Comparison of ENCODE assay signal across 13 cellular contexts in the genomic region with DNA sequence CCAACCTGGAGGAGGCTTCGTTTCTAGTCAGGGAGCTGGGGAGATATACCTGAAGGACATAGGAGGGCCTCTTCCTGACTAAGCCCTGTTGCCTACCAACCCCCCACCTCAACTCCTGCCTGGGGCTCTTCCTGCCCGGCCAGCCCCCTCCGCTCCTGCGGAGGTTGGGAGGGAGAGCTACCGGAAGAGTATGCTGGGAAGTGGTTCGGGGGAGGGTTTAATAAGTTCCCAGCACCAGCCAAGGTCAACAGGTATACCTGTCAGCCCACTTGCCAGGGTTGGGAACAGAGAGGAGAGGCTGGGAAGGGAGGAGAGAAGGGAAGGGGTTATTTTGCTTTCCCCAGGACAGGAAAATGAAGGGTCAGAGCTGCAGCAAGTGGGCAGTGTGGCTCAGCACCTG. TPM values are rescaled to one million over a fixed set of nuclear protein-coding genes. Genes with fewer than 3 reads are reported as not detected.
DNase-seq lines count a peak whose midpoint lies in the region; ATAC-seq, FAIRE-seq and TF ChIP-seq lines count a peak whose summit lies in the region.
"Had no signal": no experiment of that assay in that cellular context is flagged by ENCODE, and none has a peak within 500 bp of the region (broad histone marks: within the 10 kb centered on the region; RNA-seq: fewer than 3 reads in every experiment).

No MANE protein-coding gene starts in this region.

- H3K27me3 Mint-ChIP-seq in activated CD8-positive, alpha-beta T cell treated with anti-CD3 and anti-CD28 coated beads, Interleukin-2, amount 10 ng/mL, durations not matched to agents 7 days and 5 days (ENCODE audit: low read depth): peaks cover 36% of the 10 kb centered on the region
- peaks cover 15% of the 10 kb centered on the region for H3K27me3 Mint-ChIP-seq in activated CD8-positive, alpha-beta T cell treated with anti-CD3 and anti-CD28 coated beads for 36 hours

- H2AFZ ChIP-seq in K562 (ENCODE audit: low read depth, low read length): 0 out of 2 replicates have a peak overlapping the region, but pooled peaks have one; percentile 12
- H2AFZ ChIP-seq: hepatocyte had no signal

- H3K4me1 Mint-ChIP-seq in activated CD8-positive, alpha-beta T cell treated with anti-CD3 and anti-CD28 coated beads, Interleukin-2, amount 10 ng/mL, durations not matched to agents 7 days and 5 days (ENCODE audit: low read depth): peaks cover 36% of the 10 kb centered on the region
- H3K4me1 Mint-ChIP-seq in activated CD8-positive, alpha-beta T cell treated with anti-CD3 and anti-CD28 coated beads for 36 hours (ENCODE audit: low read depth): peaks cover 12% of the 10 kb centered on the region

- H3K27me3 ChIP-seq in K562 (ENCODE audit: control insufficient read depth in 2 of 2, insufficient read depth in 2 of 2, low read length in 2 of 2) (no peaks in the 10 kb centered on the region), left lung (peaks cover 16 to 43% of the 10 kb centered on the region in 2 donors)

- no peaks in the 10 kb centered on the region for H4K20me1 ChIP-seq in K562 (replicated peaks; ENCODE audit: control insufficient read depth, insufficient read depth, low read length)

- no peak for ATAC-seq in activated CD8-positive, alpha-beta T cell treated with anti-CD3 and anti-CD28 coated beads, Interleukin-2, amount 10 ng/mL, durations not matched to agents 7 days and 5 days
- no peak for ATAC-seq in activated CD8-positive, alpha-beta T cell treated with anti-CD3 and anti-CD28 coated beads for 36 hours
- ATAC-seq in K562: no peak
- ATAC-seq in left lung: peak; percentile 67
- no peak for ATAC-seq in HG02973 (IDR thresholded peaks at IDR 0.05; ENCODE audit: unreplicated experiment)
- no peak for ATAC-seq in HG02852 (IDR thresholded peaks at IDR 0.05; ENCODE audit: unreplicated experiment)

- no peak for TF ChIP-seq CTCF in activated CD8-positive, alpha-beta T cell treated with anti-CD3 and anti-CD28 coated beads for 36 hours (IDR thresholded peaks at IDR 0.05)
- TF ChIP-seq CTCF in K562 (IDR thresholded peaks at IDR 0.05 in 2 of 3, conservative IDR thresholded peaks at IDR 0.05 in 1 of 3; ENCODE audit: insufficient read depth in 2 of 3, low read depth in 1 of 3, low read length in 3 of 3): no peak
- TF ChIP-seq CTCF in left lung (IDR thresholded peaks at IDR 0.05): no peak

- H3K9me1 ChIP-seq in K562 (ENCODE audit: control insufficient read depth, insufficient read depth, low read length): no peaks in the 10 kb centered on the region

- H3K36me3 ChIP-seq in K562 (ENCODE audit: control insufficient read depth, insufficient read depth, low read length) (no peaks in the 10 kb centered on the region), left lung (no peaks in the 10 kb centered on the region), urinary bladder (ENCODE audit: insufficient read depth) (no peaks in the 10 kb centered on the region)
- H3K36me3 ChIP-seq: tibial artery had no signal

- H3K36me3 Mint-ChIP-seq in activated CD8-positive, alpha-beta T cell treated with anti-CD3 and anti-CD28 coated beads, Interleukin-2, amount 10 ng/mL, durations not matched to agents 7 days and 5 days (ENCODE audit: low read depth): no peaks in the 10 kb centered on the region
- H3K36me3 Mint-ChIP-seq in activated CD8-positive, alpha-beta T cell treated with anti-CD3 and anti-CD28 coated beads for 36 hours (ENCODE audit: low read depth): no peaks in the 10 kb centered on the region

- TF ChIP-seq RAD21 in K562 (CRISPR knock-in tag; conservative IDR thresholded peaks at IDR 0.05 in 1 of 2, IDR thresholded peaks at IDR 0.05 in 1 of 2): no peak

- CTCF ChIA-PET in activated CD8-positive, alpha-beta T cell treated with anti-CD3 and anti-CD28 coated beads, Interleukin-2, amount 10 ng/mL, durations not matched to agents 7 days and 5 days (lab: Charles Lee): interaction anchor here (0.9 to 6.5 kb wide), 7 partner anchors 9 to 123 kb away, joined by 3 to 189 read pairs (median 4); a partner anchor contains a TSS
- CTCF ChIA-PET in activated CD8-positive, alpha-beta T cell treated with anti-CD3 and anti-CD28 coated beads for 36 hours (lab: Charles Lee): interaction anchor here (0.9 to 9.3 kb wide), 7 partner anchors 9 to 99 kb away, joined by 3 to 224 read pairs (median 5); a partner anchor contains a TSS
- CTCF ChIA-PET in K562 (lab: Yijun Ruan, JAX; ENCODE audit: low intra/inter-chr PET ratio): no interaction called here

- no peak overlapping the region for H3K4me3 Mint-ChIP-seq in activated CD8-positive, alpha-beta T cell treated with anti-CD3 and anti-CD28 coated beads, Interleukin-2, amount 10 ng/mL, durations not matched to agents 7 days and 5 days
- no peak overlapping the region for H3K4me3 Mint-ChIP-seq in activated CD8-positive, alpha-beta T cell treated with anti-CD3 and anti-CD28 coated beads for 36 hours

- no TSS peak for BruUV-seq in K562 (replicated peaks; lab: Mats Ljungman, UMichigan)

- H3K4me3 ChIP-seq in K562 (no peak overlapping the region), left lung (no peak overlapping the region), urinary bladder (ENCODE audit: low read depth, low read length) (no peak overlapping the region)
- H3K4me3 ChIP-seq: hepatocyte, tibial artery had no signal

- H3K4me2 ChIP-seq in K562 (ENCODE audit: insufficient read depth, low read length): no peak overlapping the region
- H3K4me2 ChIP-seq: hepatocyte, SK-N-SH had no signal

- H3K79me2 ChIP-seq in K562 (ENCODE audit: control insufficient read depth, insufficient read depth, low read length): no peaks in the 10 kb centered on the region
- H3K79me2 ChIP-seq: hepatocyte had no signal

- FAIRE-seq in K562 (lab: Jason Lieb, UNC): peak; percentile 54

- H3K9me3 ChIP-seq in K562 (replicated peaks; ENCODE audit: control insufficient read depth, insufficient read depth, low read depth, low read length) (no peaks in the 10 kb centered on the region), left lung (no peaks in the 10 kb centered on the region)
- H3K9me3 ChIP-seq: SK-N-SH, tibial artery had no signal

- 12% methylated on average over 6 of the region's 6 CpGs for WGBS in K562 (ENCODE audit: insufficient coverage, low coverage, missing lambda C conversion rate)
- 30% methylated on average over 6 of the region's 6 CpGs for WGBS in urinary bladder

- TF ChIP-seq EP300 in K562 (IDR thresholded peaks at IDR 0.05; ENCODE audit: low read length): no peak

- no peak overlapping the region for H3K27ac ChIP-seq in K562 (ENCODE audit: extremely low read depth, low read depth, low read length)
- H3K27ac ChIP-seq in left lung: peak overlapping the region in 1 of 2 donors; percentile 7
- peak overlapping the region; percentile 70 for H3K27ac ChIP-seq in urinary bladder (ENCODE audit: low read depth)
- H3K27ac ChIP-seq: hepatocyte, tibial artery had no signal

- intact Hi-C loops in activated CD8-positive, alpha-beta T cell treated with anti-CD3 and anti-CD28 coated beads for 36 hours (cut with micrococcal nuclease): loop anchor here (10.0 kb wide), 1 partner anchor 233 kb away; a partner anchor contains a TSS
- intact Hi-C loops in K562 (cut with micrococcal nuclease) (no loop called here), left lung (cut with DNase I) (loop anchor here in 1 of 2 donors (10.0 kb wide), 1 partner anchor 103 kb away; a partner anchor contains a TSS)

- in situ Hi-C loops in K562 (cut with MboI): no loop called here

- DNase-seq in activated CD8-positive, alpha-beta T cell treated with anti-CD3 and anti-CD28 coated beads, Interleukin-2, amount 10 ng/mL, durations not matched to agents 7 days and 5 days: no peak
- no peak for DNase-seq in activated CD8-positive, alpha-beta T cell treated with anti-CD3 and anti-CD28 coated beads for 36 hours
- DNase-seq in K562 (ENCODE audit: extremely low read depth in 1 of 4, low spot score in 3 of 4) (no peak), left lung (peak in 1 of 2 donors; percentile 58), T-helper 9 cell (no peak)
- DNase-seq: activated CD4-positive, alpha-beta T cell treated with anti-CD3 and anti-CD28 coated beads for 4 hours; activated effector memory CD4-positive, alpha-beta T cell treated with Interleukin-2 at 50 U/mL for 16 hours; SK-N-SH; tibial artery had no signal

- POLR2A ChIA-PET in activated CD8-positive, alpha-beta T cell treated with anti-CD3 and anti-CD28 coated beads, Interleukin-2, amount 10 ng/mL, durations not matched to agents 7 days and 5 days (lab: Charles Lee): no interaction called here
- POLR2A ChIA-PET in activated CD8-positive, alpha-beta T cell treated with anti-CD3 and anti-CD28 coated beads for 36 hours (lab: Charles Lee): interaction anchor here (1.5 kb wide), 1 partner anchor 10 kb away, joined by 5 read pairs; no protein-coding TSS in a partner anchor
- POLR2A ChIA-PET in K562 (lab: Yijun Ruan, JAX): interaction anchor here (0.6 to 1.3 kb wide), 2 partner anchors 16 to 586 kb away, joined by 3 read pairs; no protein-coding TSS in a partner anchor

- H3K27ac Mint-ChIP-seq in activated CD8-positive, alpha-beta T cell treated with anti-CD3 and anti-CD28 coated beads, Interleukin-2, amount 10 ng/mL, durations not matched to agents 7 days and 5 days: peak overlapping the region; percentile 59
- H3K27ac Mint-ChIP-seq in activated CD8-positive, alpha-beta T cell treated with anti-CD3 and anti-CD28 coated beads for 36 hours: no peak overlapping the region

- H3K4me1 ChIP-seq in K562 (replicated peaks in 1 of 2; ENCODE audit: control insufficient read depth in 2 of 2, insufficient read depth in 2 of 2, low read length in 2 of 2) (peaks cover 13 to 47% of the 10 kb centered on the region in 2 experiments), left lung (peaks cover 6 to 59% of the 10 kb centered on the region in 2 donors), urinary bladder (ENCODE audit: insufficient read depth) (no peaks in the 10 kb centered on the region)

- TF ChIP-seq POLR2A in K562 (conservative IDR thresholded peaks at IDR 0.05): no peak

- H3K9me3 Mint-ChIP-seq in activated CD8-positive, alpha-beta T cell treated with anti-CD3 and anti-CD28 coated beads, Interleukin-2, amount 10 ng/mL, durations not matched to agents 7 days and 5 days (ENCODE audit: insufficient read depth): no peaks in the 10 kb centered on the region
- H3K9me3 Mint-ChIP-seq in activated CD8-positive, alpha-beta T cell treated with anti-CD3 and anti-CD28 coated beads for 36 hours: no peaks in the 10 kb centered on the region

- H3K9ac ChIP-seq in K562 (ENCODE audit: insufficient read depth in 1 of 2, low read depth in 2 of 2, low read length in 2 of 2): no peak overlapping the region
- H3K9ac ChIP-seq: SK-N-SH had no signal

RNA-seq across cellular contexts. Expression of a gene that starts 4.7 kb away (rescaled TPM):
- not detected for total RNA-seq in activated CD8-positive, alpha-beta T cell treated with anti-CD3 and anti-CD28 coated beads, Interleukin-2, amount 10 ng/mL, durations not matched to agents 7 days and 5 days
- total RNA-seq in activated CD8-positive, alpha-beta T cell treated with anti-CD3 and anti-CD28 coated beads for 36 hours: not detected
- not detected in 2 replicates for total RNA-seq in K562 (2011; cell fraction: chromatin; rRNA removed; ENCODE audit: low replicate concordance)
- not detected in 2 replicates for total RNA-seq in K562 (2011; cell fraction: nucleolus; rRNA removed)
- total RNA-seq in K562 (2011; cell fraction: nucleoplasm; rRNA removed): not detected in 2 replicates
- total RNA-seq in K562 (2014; rRNA removed) (not detected in 2 replicates), K562 (2014; rRNA removed; fragmentation: Illumina TruSeq; extraction: Trizol) (0.07 TPM in 1 of 2 replicates, not detected in the other), K562 (2015; rRNA removed; fragmentation: Illumina TruSeq; extraction: Trizol) (not detected in 2 replicates), K562 (2021) (0.18 TPM in 1 of 2 replicates, not detected in the other), left lung (10 to 100 TPM; 10.6 to 29.7 TPM), urinary bladder (5.1 TPM)
- polyA plus RNA-seq in K562 (2011; rRNA removed) (0.10 TPM in 1 of 2 replicates, not detected in the other), K562 (2014; fragmentation: Illumina TruSeq; extraction: Trizol) (0.10 TPM in 1 of 2 replicates, not detected in the other), K562 (2014; fragmentation: Nextera tagmentation; extraction: Ambion mirVana) (under 1 TPM in 1 of 2 experiments, not detected in 1; 0.07 TPM), K562 (2014; rRNA removed) (not detected in 2 replicates), urinary bladder (17.1 TPM)
- 0.15 TPM in 1 of 2 replicates, not detected in the other for polyA plus RNA-seq in K562 (2011; cell fraction: cytosol; rRNA removed)
- polyA plus RNA-seq in K562 (2011; cell fraction: nucleus; rRNA removed): 0.07 TPM in 1 of 2 replicates, not detected in the other
- 0.06 and 0.14 TPM in 2 replicates for polyA plus RNA-seq in K562 (2012)
- not detected in 2 replicates for polyA minus RNA-seq in K562 (2011; rRNA and poly(A)+ RNA removed)
- polyA minus RNA-seq in K562 (2011; cell fraction: cytosol; rRNA and poly(A)+ RNA removed): not detected in 2 replicates
- polyA minus RNA-seq in K562 (2011; cell fraction: nucleus; rRNA and poly(A)+ RNA removed): not detected in 2 replicates

RNA-seq across cellular contexts. Expression of a gene that starts 5.5 kb away (rescaled TPM):
- total RNA-seq in activated CD8-positive, alpha-beta T cell treated with anti-CD3 and anti-CD28 coated beads, Interleukin-2, amount 10 ng/mL, durations not matched to agents 7 days and 5 days: 10 to 100 TPM; 69.0 to 72.1 TPM
- total RNA-seq in activated CD8-positive, alpha-beta T cell treated with anti-CD3 and anti-CD28 coated beads for 36 hours: 10 to 100 TPM; 48.7 to 50.3 TPM
- total RNA-seq in K562 (2011; cell fraction: chromatin; rRNA removed; ENCODE audit: low replicate concordance): 89.9 and 212 TPM in 2 replicates
- total RNA-seq in K562 (2011; cell fraction: nucleolus; rRNA removed): 162 and 190 TPM in 2 replicates
- total RNA-seq in K562 (2011; cell fraction: nucleoplasm; rRNA removed): 132 TPM in 2 replicates
- 41.1 and 46.0 TPM in 2 replicates for total RNA-seq in K562 (2014; rRNA removed)
- total RNA-seq in K562 (2014; rRNA removed; fragmentation: Illumina TruSeq; extraction: Trizol): 18.6 and 22.0 TPM in 2 replicates
- total RNA-seq in K562 (2015; rRNA removed; fragmentation: Illumina TruSeq; extraction: Trizol): 31.6 and 32.1 TPM in 2 replicates
- 60.2 and 69.3 TPM in 2 replicates for total RNA-seq in K562 (2021)
- 64.4 and 64.9 TPM in 2 replicates for polyA plus RNA-seq in K562 (2011; rRNA removed)
- 45.8 and 114 TPM in 2 replicates for polyA plus RNA-seq in K562 (2011; cell fraction: cytosol; rRNA removed)
- 254 and 418 TPM in 2 replicates for polyA plus RNA-seq in K562 (2011; cell fraction: nucleus; rRNA removed)
- polyA plus RNA-seq in K562 (2012): 58.5 and 83.7 TPM in 2 replicates
- 51.1 and 62.4 TPM in 2 replicates for polyA plus RNA-seq in K562 (2014; fragmentation: Illumina TruSeq; extraction: Trizol)
- 1 to 10 TPM in 1 of 2 experiments, under 1 TPM in 1; 0.63 to 1.9 TPM for polyA plus RNA-seq in K562 (2014; fragmentation: Nextera tagmentation; extraction: Ambion mirVana)
- polyA plus RNA-seq in K562 (2014; rRNA removed): 79.9 and 87.0 TPM in 2 replicates
- polyA minus RNA-seq in K562 (2011; rRNA and poly(A)+ RNA removed): 27.4 and 54.1 TPM in 2 replicates
- 25.1 and 39.6 TPM in 2 replicates for polyA minus RNA-seq in K562 (2011; cell fraction: cytosol; rRNA and poly(A)+ RNA removed)
- polyA minus RNA-seq in K562 (2011; cell fraction: nucleus; rRNA and poly(A)+ RNA removed): 62.2 and 85.6 TPM in 2 replicates
- total RNA-seq in left lung: 10 to 100 TPM; 57.2 to 66.1 TPM
- total RNA-seq in urinary bladder: 18.2 TPM
- 69.4 TPM for polyA plus RNA-seq in urinary bladder

RNA-seq across cellular contexts. Expression of a gene that starts 23.7 kb away (rescaled TPM):
- not detected for total RNA-seq in activated CD8-positive, alpha-beta T cell treated with anti-CD3 and anti-CD28 coated beads, Interleukin-2, amount 10 ng/mL, durations not matched to agents 7 days and 5 days
- total RNA-seq in activated CD8-positive, alpha-beta T cell treated with anti-CD3 and anti-CD28 coated beads for 36 hours: not detected
- total RNA-seq in K562 (2011; cell fraction: chromatin; rRNA removed; ENCODE audit: low replicate concordance): not detected in 2 replicates
- total RNA-seq in K562 (2011; cell fraction: nucleolus; rRNA removed): not detected in 2 replicates
- total RNA-seq in K562 (2011; cell fraction: nucleoplasm; rRNA removed): not detected in 2 replicates
- total RNA-seq in K562 (2014; rRNA removed) (not detected in 2 replicates), K562 (2014; rRNA removed; fragmentation: Illumina TruSeq; extraction: Trizol) (not detected in 2 replicates), K562 (2015; rRNA removed; fragmentation: Illumina TruSeq; extraction: Trizol) (not detected in 2 replicates), K562 (2021) (not detected in 2 replicates), left lung (not detected), urinary bladder (not detected)
- polyA plus RNA-seq in K562 (2011; rRNA removed) (not detected in 2 replicates), K562 (2014; fragmentation: Illumina TruSeq; extraction: Trizol) (not detected in 2 replicates), K562 (2014; fragmentation: Nextera tagmentation; extraction: Ambion mirVana) (not detected), K562 (2014; rRNA removed) (not detected in 2 replicates), urinary bladder (not detected)
- polyA plus RNA-seq in K562 (2011; cell fraction: cytosol; rRNA removed): not detected in 2 replicates
- polyA plus RNA-seq in K562 (2011; cell fraction: nucleus; rRNA removed): not detected in 2 replicates
- polyA plus RNA-seq in K562 (2012): 0.01 TPM in 1 of 2 replicates, not detected in the other
- polyA minus RNA-seq in K562 (2011; rRNA and poly(A)+ RNA removed): not detected in 2 replicates
- not detected in 2 replicates for polyA minus RNA-seq in K562 (2011; cell fraction: cytosol; rRNA and poly(A)+ RNA removed)
- polyA minus RNA-seq in K562 (2011; cell fraction: nucleus; rRNA and poly(A)+ RNA removed): not detected in 2 replicates
- total RNA-seq: hepatocyte had no signal
- polyA plus RNA-seq: hepatocyte, SK-N-SH had no signal

RNA-seq across cellular contexts. Expression of a gene that starts 33.7 kb away (rescaled TPM):
- 1 to 10 TPM; 1.3 to 1.8 TPM for total RNA-seq in activated CD8-positive, alpha-beta T cell treated with anti-CD3 and anti-CD28 coated beads, Interleukin-2, amount 10 ng/mL, durations not matched to agents 7 days and 5 days
- 1 to 10 TPM in 1 of 2 experiments, under 1 TPM in 1; 0.95 to 1.3 TPM for total RNA-seq in activated CD8-positive, alpha-beta T cell treated with anti-CD3 and anti-CD28 coated beads for 36 hours
- 3.6 and 11.8 TPM in 2 replicates for total RNA-seq in K562 (2011; cell fraction: chromatin; rRNA removed; ENCODE audit: low replicate concordance)
- total RNA-seq in K562 (2011; cell fraction: nucleolus; rRNA removed): 6.8 and 7.2 TPM in 2 replicates
- 5.1 and 6.0 TPM in 2 replicates for total RNA-seq in K562 (2011; cell fraction: nucleoplasm; rRNA removed)
- 0.82 and 1.2 TPM in 2 replicates for total RNA-seq in K562 (2014; rRNA removed)
- 0.29 and 0.33 TPM in 2 replicates for total RNA-seq in K562 (2014; rRNA removed; fragmentation: Illumina TruSeq; extraction: Trizol)
- total RNA-seq in K562 (2015; rRNA removed; fragmentation: Illumina TruSeq; extraction: Trizol): 0.98 and 1.4 TPM in 2 replicates
- 1.1 and 1.4 TPM in 2 replicates for total RNA-seq in K562 (2021)
- 0.58 and 0.67 TPM in 2 replicates for polyA plus RNA-seq in K562 (2011; rRNA removed)
- 0.34 and 0.92 TPM in 2 replicates for polyA plus RNA-seq in K562 (2011; cell fraction: cytosol; rRNA removed)
- 3.7 and 7.7 TPM in 2 replicates for polyA plus RNA-seq in K562 (2011; cell fraction: nucleus; rRNA removed)
- 1.4 and 3.2 TPM in 2 replicates for polyA plus RNA-seq in K562 (2012)
- 0.65 and 0.73 TPM in 2 replicates for polyA plus RNA-seq in K562 (2014; fragmentation: Illumina TruSeq; extraction: Trizol)
- polyA plus RNA-seq in K562 (2014; fragmentation: Nextera tagmentation; extraction: Ambion mirVana): not detected
- 0.86 and 1.4 TPM in 2 replicates for polyA plus RNA-seq in K562 (2014; rRNA removed)
- 0.33 and 0.53 TPM in 2 replicates for polyA minus RNA-seq in K562 (2011; rRNA and poly(A)+ RNA removed)
- polyA minus RNA-seq in K562 (2011; cell fraction: cytosol; rRNA and poly(A)+ RNA removed): not detected in 2 replicates
- polyA minus RNA-seq in K562 (2011; cell fraction: nucleus; rRNA and poly(A)+ RNA removed): 1.6 and 2.2 TPM in 2 replicates
- total RNA-seq in left lung: 1 to 10 TPM; 2.0 to 2.6 TPM
- 3.3 TPM for total RNA-seq in urinary bladder
- polyA plus RNA-seq in urinary bladder: 0.73 TPM

RNA-seq across cellular contexts. Expression of a gene that starts 36.9 kb away (rescaled TPM):
- total RNA-seq in activated CD8-positive, alpha-beta T cell treated with anti-CD3 and anti-CD28 coated beads, Interleukin-2, amount 10 ng/mL, durations not matched to agents 7 days and 5 days: not detected
- total RNA-seq in activated CD8-positive, alpha-beta T cell treated with anti-CD3 and anti-CD28 coated beads for 36 hours: under 1 TPM in 1 of 2 experiments, not detected in 1; 0.40 TPM
- total RNA-seq in K562 (2011; cell fraction: chromatin; rRNA removed; ENCODE audit: low replicate concordance): 0.81 and 8.9 TPM in 2 replicates
- 7.3 and 7.9 TPM in 2 replicates for total RNA-seq in K562 (2011; cell fraction: nucleolus; rRNA removed)
- 6.0 and 8.4 TPM in 2 replicates for total RNA-seq in K562 (2011; cell fraction: nucleoplasm; rRNA removed)
- total RNA-seq in K562 (2014; rRNA removed) (15.8 and 18.1 TPM in 2 replicates), K562 (2014; rRNA removed; fragmentation: Illumina TruSeq; extraction: Trizol) (2.0 and 3.0 TPM in 2 replicates), K562 (2015; rRNA removed; fragmentation: Illumina TruSeq; extraction: Trizol) (9.0 and 9.6 TPM in 2 replicates), K562 (2021) (17.2 and 17.4 TPM in 2 replicates), left lung (under 1 TPM; 0.38 to 0.58 TPM), urinary bladder (not detected)
- polyA plus RNA-seq in K562 (2011; rRNA removed) (3.3 and 5.8 TPM in 2 replicates), K562 (2014; fragmentation: Illumina TruSeq; extraction: Trizol) (3.1 and 9.3 TPM in 2 replicates), K562 (2014; fragmentation: Nextera tagmentation; extraction: Ambion mirVana) (1 to 10 TPM in 1 of 2 experiments, under 1 TPM in 1; 0.55 to 1.5 TPM), K562 (2014; rRNA removed) (17.8 and 20.0 TPM in 2 replicates), urinary bladder (9.3 TPM)
- polyA plus RNA-seq in K562 (2011; cell fraction: cytosol; rRNA removed): 3.3 and 24.0 TPM in 2 replicates
- 8.7 and 33.8 TPM in 2 replicates for polyA plus RNA-seq in K562 (2011; cell fraction: nucleus; rRNA removed)
- 23.3 and 34.1 TPM in 2 replicates for polyA plus RNA-seq in K562 (2012)
- 0.21 and 1.8 TPM in 2 replicates for polyA minus RNA-seq in K562 (2011; rRNA and poly(A)+ RNA removed)
- 1.5 and 6.7 TPM in 2 replicates for polyA minus RNA-seq in K562 (2011; cell fraction: cytosol; rRNA and poly(A)+ RNA removed)
- polyA minus RNA-seq in K562 (2011; cell fraction: nucleus; rRNA and poly(A)+ RNA removed): 1.00 and 1.8 TPM in 2 replicates
